Comparison of ENCODE assay signal across 16 cellular contexts in genomic region chr9:21682981-21683380, GRCh38.
DNase-seq lines count a peak whose midpoint lies in the region; ATAC-seq, FAIRE-seq and TF ChIP-seq lines count a peak whose summit lies in the region.
"Had no signal": no experiment of that assay in that cellular context is flagged by ENCODE, and none has a peak within 500 bp of the region (broad histone marks: within the 10 kb centered on the region; RNA-seq: fewer than 3 reads in every experiment).

No MANE protein-coding gene starts in this region.

- H3K4me1 ChIP-seq in astrocyte (ENCODE audit: insufficient read depth, low read length) = peaks cover 89% of the 10 kb centered on the region

- FAIRE-seq in astrocyte (lab: Jason Lieb, UNC) = no peak
- FAIRE-seq: D721Med had no signal

- no peaks in the 10 kb centered on the region for H3K9me3 ChIP-seq in astrocyte (ENCODE audit: insufficient read depth, low read depth, low read length)
- H3K9me3 ChIP-seq: ovary had no signal

- H3K36me3 ChIP-seq in astrocyte (ENCODE audit: insufficient read depth, low read length) = no peaks in the 10 kb centered on the region
- H3K36me3 ChIP-seq: ovary had no signal

- no peaks in the 10 kb centered on the region for H3K36me3 Mint-ChIP-seq in astrocyte (ENCODE audit: low read depth, unreplicated experiment)
- H3K36me3 Mint-ChIP-seq: activated naive CD4-positive, alpha-beta T cell treated with anti-CD3 and anti-CD28 coated beads, Interleukin-2, amount 50 U/mL, for 72 hours; IgD-negative memory B cell; mesothelial cell of epicardium had no signal

- H3K27me3 Mint-ChIP-seq in astrocyte (ENCODE audit: low read depth, unreplicated experiment) = no peaks in the 10 kb centered on the region
- H3K27me3 Mint-ChIP-seq: IgD-negative memory B cell had no signal

- H3K4me2 ChIP-seq in astrocyte (ENCODE audit: low read length) = no peak overlapping the region

- no peak overlapping the region for H3K4me3 ChIP-seq in AG10803 (ENCODE audit: low read length)
- no peak overlapping the region for H3K4me3 ChIP-seq in astrocyte (ENCODE audit: insufficient read depth, low read depth, low read length)
- no peak overlapping the region for H3K4me3 ChIP-seq in foreskin fibroblast (ENCODE audit: low read depth in 1 of 2, low read length in 2 of 2)
- H3K4me3 ChIP-seq: ovary had no signal

- H3K79me2 ChIP-seq in astrocyte (ENCODE audit: insufficient read depth, low read length) = peaks cover 9% of the 10 kb centered on the region

- H3K9ac ChIP-seq in astrocyte (ENCODE audit: low read length) = peak overlapping the region; percentile 45

- TF ChIP-seq CTCF in AG10803 (conservative IDR thresholded peaks at IDR 0.05; ENCODE audit: low read length) (no peak), astrocyte (IDR thresholded peaks at IDR 0.05; ENCODE audit: insufficient read depth, low read depth, low read length) (no peak), foreskin fibroblast (IDR thresholded peaks at IDR 0.05; ENCODE audit: low read depth, low read length) (no peak)

- ATAC-seq in GM21619 (IDR thresholded peaks at IDR 0.05; ENCODE audit: unreplicated experiment) = no peak
- no peak for ATAC-seq in GM21367 (IDR thresholded peaks at IDR 0.05; ENCODE audit: unreplicated experiment)
- ATAC-seq: activated naive CD4-positive, alpha-beta T cell treated with anti-CD3 and anti-CD28 coated beads, Interleukin-2, amount 50 U/mL, for 72 hours; T-helper 17 cell had no signal

- no peak overlapping the region for H2AFZ ChIP-seq in astrocyte (ENCODE audit: low read depth, low read length)

- H3K9me3 Mint-ChIP-seq in astrocyte (ENCODE audit: unreplicated experiment) = no peaks in the 10 kb centered on the region
- H3K9me3 Mint-ChIP-seq: activated naive CD4-positive, alpha-beta T cell treated with anti-CD3 and anti-CD28 coated beads, Interleukin-2, amount 50 U/mL, for 72 hours; IgD-negative memory B cell; mesothelial cell of epicardium had no signal

- H3K27me3 ChIP-seq in astrocyte (ENCODE audit: insufficient read depth, low read length) = no peaks in the 10 kb centered on the region
- H3K27me3 ChIP-seq: ovary had no signal

- peaks cover 53% of the 10 kb centered on the region for H3K4me1 Mint-ChIP-seq in astrocyte (ENCODE audit: low read depth, unreplicated experiment)

- H3K4me3 Mint-ChIP-seq in astrocyte (ENCODE audit: unreplicated experiment) = no peak overlapping the region
- H3K4me3 Mint-ChIP-seq: IgD-negative memory B cell, mesothelial cell of epicardium, T-helper 17 cell had no signal

- peak overlapping the region; percentile 96 for H3K27ac ChIP-seq in astrocyte (ENCODE audit: low read depth, low read length)
- H3K27ac ChIP-seq: ovary had no signal

- DNase-seq in AG10803 (ENCODE audit: low read depth) (peak; percentile 81), HT1080 (ENCODE audit: low read depth) (peak; percentile 82), astrocyte (ENCODE audit: low read depth) (peak; percentile 79), foreskin fibroblast (peak; percentile 69 to 83), NCI-H2029 treated with DMSO at 0.1 percent for 48 hours (lab: John Stamatoyannopoulos, UW) (no peak), GM19238 (ENCODE audit: insufficient read length, low spot score) (no peak)
- DNase-seq: activated CD4-positive, CD25-positive, alpha-beta regulatory T cell treated with anti-CD3 and anti-CD28 coated beads, Interleukin-2, amount 50 U/mL, for 72 hours; cerebellar nuclear complex; ovary; T-helper 17 cell had no signal

- H4K20me1 ChIP-seq in astrocyte (ENCODE audit: insufficient read depth, low read length) = no peaks in the 10 kb centered on the region

- H3K27ac Mint-ChIP-seq in astrocyte (ENCODE audit: unreplicated experiment) = peak overlapping the region; percentile 77
- H3K27ac Mint-ChIP-seq: activated naive CD4-positive, alpha-beta T cell treated with anti-CD3 and anti-CD28 coated beads, Interleukin-2, amount 50 U/mL, for 72 hours; IgD-negative memory B cell; mesothelial cell of epicardium; T-helper 17 cell had no signal

Comparison
In these comparisons a context has a peak if more than half of its experiments do, and no peak if none do; other contexts are left out.
1. DNase-seq: peak in AG10803 (single experiment), HT1080 (single experiment), astrocyte (single experiment) and foreskin fibroblast (2 of 2); none in NCI-H2029 treated with DMSO at 0.1 percent for 48 hours (single experiment) and GM19238 (single experiment).